18 cellular contexts compared by ENCODE assay signal in genomic region chr9:93008457-93008856, GRCh38. TPM values are rescaled to one million over a fixed set of nuclear protein-coding genes. Genes with fewer than 3 reads are reported as not detected.
DNase-seq lines count a peak whose midpoint lies in the region; ATAC-seq and TF ChIP-seq lines count a peak whose summit lies in the region.
"Had no signal": no experiment of that assay in that cellular context is flagged by ENCODE, and none has a peak within 500 bp of the region (broad histone marks: within the 10 kb centered on the region; RNA-seq: fewer than 3 reads in every experiment).

No MANE protein-coding gene starts in this region.

- H3K9me3 ChIP-seq in CD8-positive, alpha-beta T cell (ENCODE audit: low read length): no peaks in the 10 kb centered on the region
- H3K9me3 ChIP-seq in naive thymus-derived CD4-positive, alpha-beta T cell (ENCODE audit: control insufficient read depth in 2 of 3, low read length in 3 of 3): no peaks in the 10 kb centered on the region
- H3K9me3 ChIP-seq in hepatocyte (ENCODE audit: low read depth): no peaks in the 10 kb centered on the region

- CTCF ChIA-PET in CD8-positive, alpha-beta T cell (lab: Charles Lee): no interaction called here
- CTCF ChIA-PET in naive thymus-derived CD4-positive, alpha-beta T cell (lab: Charles Lee): interaction anchor here (1.6 kb wide), 1 partner anchor 29 kb away, joined by 3 read pairs; no protein-coding TSS in a partner anchor

- peaks cover 71% of the 10 kb centered on the region for H3K36me3 ChIP-seq in CD8-positive, alpha-beta T cell (ENCODE audit: insufficient read depth, low read length)
- peaks cover 54 to 90% (median 64%) of the 10 kb centered on the region in 3 experiments for H3K36me3 ChIP-seq in naive thymus-derived CD4-positive, alpha-beta T cell (ENCODE audit: control insufficient read depth in 2 of 3, insufficient read depth in 3 of 3, low read length in 3 of 3)
- no peaks in the 10 kb centered on the region for H3K36me3 ChIP-seq in hepatocyte (replicated peaks; ENCODE audit: insufficient read depth, low read depth)

- no peaks in the 10 kb centered on the region for H3K27me3 Mint-ChIP-seq in activated T-cell treated with anti-CD3 and anti-CD28 coated beads, Interleukin-2, amount 50 U/mL, for 24 hours
- H3K27me3 Mint-ChIP-seq in CD8-positive, alpha-beta T cell (ENCODE audit: low read depth): no peaks in the 10 kb centered on the region
- H3K27me3 Mint-ChIP-seq in activated T-helper 17 cell treated with anti-CD3 and anti-CD28 coated beads, Interleukin-2, amount 50 U/mL, for 72 hours: no peaks in the 10 kb centered on the region
- H3K27me3 Mint-ChIP-seq in naive thymus-derived CD4-positive, alpha-beta T cell: no peaks in the 10 kb centered on the region
- H3K27me3 Mint-ChIP-seq: CD8-positive, alpha-beta memory T cell had no signal

- peak overlapping the region; percentile 85 for H3K27ac Mint-ChIP-seq in activated T-cell treated with anti-CD3 and anti-CD28 coated beads, Interleukin-2, amount 50 U/mL, for 24 hours
- H3K27ac Mint-ChIP-seq in CD8-positive, alpha-beta T cell: peak overlapping the region; percentile 22
- peak overlapping the region; percentile 46 for H3K27ac Mint-ChIP-seq in activated T-helper 17 cell treated with anti-CD3 and anti-CD28 coated beads, Interleukin-2, amount 50 U/mL, for 72 hours
- peak overlapping the region; percentile 49 to 80 (median 69) for H3K27ac Mint-ChIP-seq in naive thymus-derived CD4-positive, alpha-beta T cell
- H3K27ac Mint-ChIP-seq: GM23338 had no signal

- H3K27ac ChIP-seq in CD8-positive, alpha-beta T cell (ENCODE audit: low read depth, low read length): peak overlapping the region; percentile 24
- no peak overlapping the region for H3K27ac ChIP-seq in naive thymus-derived CD4-positive, alpha-beta T cell (ENCODE audit: low read depth, low read length)
- no peak overlapping the region for H3K27ac ChIP-seq in hepatocyte

- H3K9me2 ChIP-seq in hepatocyte (replicated peaks; ENCODE audit: insufficient read depth): no peaks in the 10 kb centered on the region

- H4K20me1 ChIP-seq in hepatocyte (ENCODE audit: insufficient read depth, poor library complexity, severe bottlenecking): no peaks in the 10 kb centered on the region

- H3K4me2 ChIP-seq in hepatocyte: no peak overlapping the region
- H3K4me2 ChIP-seq: GM23338 had no signal

- no peaks in the 10 kb centered on the region for H3K27me3 ChIP-seq in CD8-positive, alpha-beta T cell (ENCODE audit: insufficient read depth, low read length)
- no peaks in the 10 kb centered on the region for H3K27me3 ChIP-seq in naive thymus-derived CD4-positive, alpha-beta T cell (ENCODE audit: control insufficient read depth in 2 of 2, insufficient read depth in 2 of 2, low read length in 2 of 2)
- no peaks in the 10 kb centered on the region for H3K27me3 ChIP-seq in hepatocyte

- H3K36me3 Mint-ChIP-seq in activated T-cell treated with anti-CD3 and anti-CD28 coated beads, Interleukin-2, amount 50 U/mL, for 24 hours (ENCODE audit: low read depth): peaks cover 85% of the 10 kb centered on the region
- peaks cover 89% of the 10 kb centered on the region for H3K36me3 Mint-ChIP-seq in CD8-positive, alpha-beta T cell
- H3K36me3 Mint-ChIP-seq in activated T-helper 17 cell treated with anti-CD3 and anti-CD28 coated beads, Interleukin-2, amount 50 U/mL, for 72 hours (ENCODE audit: low read depth): peaks cover 98% of the 10 kb centered on the region
- H3K36me3 Mint-ChIP-seq in naive thymus-derived CD4-positive, alpha-beta T cell: peaks cover 0 to 40% (median 27%) of the 10 kb centered on the region in 5 donors

- H3K4me3 Mint-ChIP-seq in activated T-cell treated with anti-CD3 and anti-CD28 coated beads, Interleukin-2, amount 50 U/mL, for 24 hours: no peak overlapping the region
- H3K4me3 Mint-ChIP-seq in CD8-positive, alpha-beta T cell: no peak overlapping the region
- H3K4me3 Mint-ChIP-seq in activated T-helper 17 cell treated with anti-CD3 and anti-CD28 coated beads, Interleukin-2, amount 50 U/mL, for 72 hours: no peak overlapping the region
- H3K4me3 Mint-ChIP-seq in naive thymus-derived CD4-positive, alpha-beta T cell: peak overlapping the region in 1 of 10 donors; percentile 25
- H3K4me3 Mint-ChIP-seq: CD8-positive, alpha-beta memory T cell; GM23338 had no signal

- intact Hi-C loops in CD8-positive, alpha-beta T cell (cut with DNase I, micrococcal nuclease): loop anchor here in 1 of 2 experiments (10.0 kb wide), 2 partner anchors 446 to 556 kb away; partner anchors contain the start of genes FAM120A and FAM120AOS
- intact Hi-C loops in naive thymus-derived CD4-positive, alpha-beta T cell (cut with micrococcal nuclease): no loop called here

- H3K4me1 Mint-ChIP-seq in activated T-cell treated with anti-CD3 and anti-CD28 coated beads, Interleukin-2, amount 50 U/mL, for 24 hours (ENCODE audit: low read depth): peaks cover 25% of the 10 kb centered on the region
- H3K4me1 Mint-ChIP-seq in CD8-positive, alpha-beta T cell (ENCODE audit: low read depth): peaks cover 26% of the 10 kb centered on the region
- H3K4me1 Mint-ChIP-seq in activated T-helper 17 cell treated with anti-CD3 and anti-CD28 coated beads, Interleukin-2, amount 50 U/mL, for 72 hours: peaks cover 12% of the 10 kb centered on the region
- H3K4me1 Mint-ChIP-seq in naive thymus-derived CD4-positive, alpha-beta T cell: peaks cover 17 to 55% (median 34%) of the 10 kb centered on the region in 7 donors

- no peak overlapping the region for H3K4me3 ChIP-seq in CD8-positive, alpha-beta T cell (ENCODE audit: low read depth, low read length)
- H3K4me3 ChIP-seq in naive thymus-derived CD4-positive, alpha-beta T cell (ENCODE audit: low read length): no peak overlapping the region
- H3K4me3 ChIP-seq in hepatocyte: no peak overlapping the region
- H3K4me3 ChIP-seq: GM23338 had no signal

- H3K79me2 ChIP-seq in hepatocyte: no peaks in the 10 kb centered on the region

- no peak for TF ChIP-seq CTCF in CD8-positive, alpha-beta T cell (IDR thresholded peaks at IDR 0.05)
- no peak for TF ChIP-seq CTCF in hepatocyte (IDR thresholded peaks at IDR 0.05; ENCODE audit: poor library complexity)

- no peak for ATAC-seq in CD8-positive, alpha-beta T cell
- ATAC-seq in activated T-helper 17 cell treated with anti-CD3 and anti-CD28 coated beads, Interleukin-2, amount 50 U/mL, for 72 hours (replicated peaks): no peak
- ATAC-seq in naive thymus-derived CD4-positive, alpha-beta T cell: no peak
- ATAC-seq: GM23338 had no signal

- no peaks in the 10 kb centered on the region for H3K9me3 Mint-ChIP-seq in activated T-cell treated with anti-CD3 and anti-CD28 coated beads, Interleukin-2, amount 50 U/mL, for 24 hours
- H3K9me3 Mint-ChIP-seq in CD8-positive, alpha-beta T cell: no peaks in the 10 kb centered on the region
- no peaks in the 10 kb centered on the region for H3K9me3 Mint-ChIP-seq in activated T-helper 17 cell treated with anti-CD3 and anti-CD28 coated beads, Interleukin-2, amount 50 U/mL, for 72 hours
- H3K9me3 Mint-ChIP-seq in naive thymus-derived CD4-positive, alpha-beta T cell: no peaks in the 10 kb centered on the region
- H3K9me3 Mint-ChIP-seq: CD8-positive, alpha-beta memory T cell; GM23338 had no signal

- 90% methylated on average over 8 of the region's 8 CpGs for WGBS in hepatocyte (ENCODE audit: low lambda C conversion rate, missing lambda C conversion rate)

- no peak overlapping the region for H2AFZ ChIP-seq in hepatocyte
- H2AFZ ChIP-seq: GM23338 had no signal

- H3K4me1 ChIP-seq in CD8-positive, alpha-beta T cell (ENCODE audit: insufficient read depth, low read length): peaks cover 16% of the 10 kb centered on the region
- peaks cover 9 to 29% of the 10 kb centered on the region in 2 donors for H3K4me1 ChIP-seq in naive thymus-derived CD4-positive, alpha-beta T cell (ENCODE audit: control insufficient read depth in 2 of 2, insufficient read depth in 2 of 2, low read length in 2 of 2)
- no peaks in the 10 kb centered on the region for H3K4me1 ChIP-seq in hepatocyte (ENCODE audit: insufficient read depth)

- POLR2A ChIA-PET in CD8-positive, alpha-beta T cell (lab: Charles Lee): interaction anchor here (0.7 kb wide), 1 partner anchor 112 kb away, joined by 5 read pairs; no protein-coding TSS in a partner anchor
- POLR2A ChIA-PET in naive thymus-derived CD4-positive, alpha-beta T cell (lab: Charles Lee): interaction anchor here (0.6 to 8.5 kb wide), 2 partner anchors 17 to 51 kb away, joined by 3 to 99 read pairs; no protein-coding TSS in a partner anchor

- DNase-seq in activated T-cell treated with anti-CD3 and anti-CD28 coated beads, Interleukin-2, amount 50 U/mL, for 24 hours: no peak
- DNase-seq in activated T-cell treated with anti-CD3 and anti-CD28 coated beads for 4 hours: no peak
- DNase-seq in CD8-positive, alpha-beta T cell: no peak
- DNase-seq in naive thymus-derived CD4-positive, alpha-beta T cell: no peak
- no peak for DNase-seq in hepatocyte (ENCODE audit: low spot score)
- DNase-seq in DMS153 (lab: John Stamatoyannopoulos, UW): no peak
- DNase-seq in NK-92 treated with Interleukin-12 subunit alpha and Interleukin-12 subunit beta, amount 100 ng/mL, for 24 hours (lab: John Stamatoyannopoulos, UW): no peak
- DNase-seq: AML-193; CD8-positive, alpha-beta memory T cell; DMS 273 treated with DMSO at 0.1 percent for 48 hours; EL; KBM-7; NCI-H1048; NCI-H2107; NCI-H69; Right ventricle myocardium superior had no signal

RNA-seq across cellular contexts. Expression of gene SUSD3, which starts 50.0 kb away (rescaled TPM):
- 10 to 100 TPM; 20.6 to 22.7 TPM for total RNA-seq in CD8-positive, alpha-beta T cell
- 10 to 100 TPM; 45.4 to 68.4 TPM for total RNA-seq in activated T-helper 17 cell treated with anti-CD3 and anti-CD28 coated beads, Interleukin-2, amount 50 U/mL, for 72 hours
- total RNA-seq in naive thymus-derived CD4-positive, alpha-beta T cell: 10 to 100 TPM; 62.8 to 83.5 (median 68.7) TPM
- polyA plus RNA-seq in naive thymus-derived CD4-positive, alpha-beta T cell: 100 to 1,000 TPM; 186 to 315 TPM
- total RNA-seq in hepatocyte: 11.4 and 14.3 TPM in 2 replicates
- polyA plus RNA-seq in hepatocyte: 13.5 and 17.3 TPM in 2 replicates

Comparison
In these comparisons a context has a peak if more than half of its experiments do, and no peak if none do; other contexts are left out.
1. H3K27ac Mint-ChIP-seq: peak in every context shown above with its lines; median percentile 85 in activated T-cell treated with anti-CD3 and anti-CD28 coated beads, Interleukin-2, amount 50 U/mL, for 24 hours; 69 in naive thymus-derived CD4-positive, alpha-beta T cell; 46 in activated T-helper 17 cell treated with anti-CD3 and anti-CD28 coated beads, Interleukin-2, amount 50 U/mL, for 72 hours; 22 in CD8-positive, alpha-beta T cell.